12 cellular contexts compared by ENCODE assay signal in genomic region chr1:36735939-36736730, GRCh38.
"Had no signal": no experiment of that assay in that cellular context is flagged by ENCODE, and none has a peak within 500 bp of the region (broad histone marks: within the 10 kb centered on the region; RNA-seq: fewer than 3 reads in every experiment).

No MANE protein-coding gene starts in this region.

- DNase-seq: activated CD4-positive, alpha-beta T cell treated with anti-CD3 and anti-CD28 coated beads, Interleukin-2, amount 50 U/mL, for 1 hour; activated effector memory CD4-positive, alpha-beta T cell treated with Interleukin-2 at 50 U/mL for 16 hours; activated T-cell treated with anti-CD3 and anti-CD28 coated beads, Interleukin-2, amount 50 U/mL, for 1 hour; foreskin melanocyte; heart right ventricle; lower lobe of right lung; mucosa of descending colon; naive thymus-derived CD8-positive, alpha-beta T cell; stimulated activated CD4-positive, alpha-beta T cell treated with anti-CD3 and anti-CD28 coated beads, Interleukin-2, amount 100 ng/mL, for 48 hours; stimulated activated CD8-positive, alpha-beta memory T cell treated with anti-CD3 and anti-CD28 coated beads, Interleukin-4, amount 100 ng/mL, for 48 hours; stimulated activated naive CD8-positive, alpha-beta T cell treated with anti-CD3 and anti-CD28 coated beads, Interleukin-15, Interleukin-2, amounts not matched to agents 100 U/mL and 50 U/mL, for 24 hours had no signal

- ATAC-seq: activated naive CD4-positive, alpha-beta T cell treated with anti-CD3 and anti-CD28 coated beads, Interleukin-2, amount 50 U/mL, for 72 hours; heart right ventricle; lower lobe of right lung; mucosa of descending colon; naive thymus-derived CD8-positive, alpha-beta T cell; stimulated activated naive CD8-positive, alpha-beta T cell treated with anti-CD3 and anti-CD28 coated beads, Interleukin-15, Interleukin-2, amounts not matched to agents 100 U/mL and 50 U/mL, for 24 hours had no signal

- H3K36me3 Mint-ChIP-seq: activated naive CD4-positive, alpha-beta T cell treated with anti-CD3 and anti-CD28 coated beads, Interleukin-2, amount 50 U/mL, for 72 hours; naive thymus-derived CD8-positive, alpha-beta T cell had no signal

- H3K9me3 Mint-ChIP-seq: activated naive CD4-positive, alpha-beta T cell treated with anti-CD3 and anti-CD28 coated beads, Interleukin-2, amount 50 U/mL, for 72 hours had no signal

- H3K27ac ChIP-seq: heart right ventricle, lower lobe of right lung had no signal

- H3K4me3 ChIP-seq: heart right ventricle, lower lobe of right lung, mucosa of descending colon had no signal

- H3K36me3 ChIP-seq: heart right ventricle, lower lobe of right lung had no signal

- H3K4me3 Mint-ChIP-seq: naive thymus-derived CD8-positive, alpha-beta T cell had no signal

- H3K4me1 ChIP-seq: heart right ventricle, lower lobe of right lung had no signal

- H3K9me3 ChIP-seq: mucosa of descending colon had no signal
